27 cellular contexts compared by ENCODE assay signal in genomic region chr6:167722634-167723309, GRCh38.
DNase-seq lines count a peak whose midpoint lies in the region; ATAC-seq and TF ChIP-seq lines count a peak whose summit lies in the region.
"Had no signal": no experiment of that assay in that cellular context is flagged by ENCODE, and none has a peak within 500 bp of the region (broad histone marks: within the 10 kb centered on the region; RNA-seq: fewer than 3 reads in every experiment).

No MANE protein-coding gene starts in this region.

- no peak overlapping the region for H3K9ac ChIP-seq in smooth muscle cell (ENCODE audit: low read depth)

- no peaks in the 10 kb centered on the region for H3K4me1 Mint-ChIP-seq in activated CD4-positive, alpha-beta memory T cell treated with anti-CD3 and anti-CD28 coated beads, Interleukin-2, amount 10 ng/mL, durations not matched to agents 7 days and 5 days
- no peaks in the 10 kb centered on the region for H3K4me1 Mint-ChIP-seq in activated CD4-positive, alpha-beta memory T cell treated with anti-CD3 and anti-CD28 coated beads for 36 hours (ENCODE audit: low read depth)
- H3K4me1 Mint-ChIP-seq: mesothelial cell of epicardium had no signal

- no peaks in the 10 kb centered on the region for H3K79me2 ChIP-seq in smooth muscle cell (ENCODE audit: low read depth)

- intact Hi-C loops in activated CD4-positive, alpha-beta memory T cell treated with anti-CD3 and anti-CD28 coated beads for 36 hours (cut with micrococcal nuclease), result no loop called here
- intact Hi-C loops in stomach (cut with DNase I; ENCODE audit: low total_unique reads), result no loop called here

- no peaks in the 10 kb centered on the region for H3K9me3 Mint-ChIP-seq in activated CD4-positive, alpha-beta memory T cell treated with anti-CD3 and anti-CD28 coated beads, Interleukin-2, amount 10 ng/mL, durations not matched to agents 7 days and 5 days
- peaks cover 7% of the 10 kb centered on the region for H3K9me3 Mint-ChIP-seq in activated CD4-positive, alpha-beta memory T cell treated with anti-CD3 and anti-CD28 coated beads for 36 hours

- H3K9me3 ChIP-seq in stomach (peaks cover 0 to 14% (median 6%) of the 10 kb centered on the region in 4 donors), smooth muscle cell (replicated peaks; ENCODE audit: low read depth) (no peaks in the 10 kb centered on the region)
- H3K9me3 ChIP-seq: colonic mucosa, neutrophil, right lobe of liver, transverse colon had no signal

- TF ChIP-seq CTCF in stomach (IDR thresholded peaks at IDR 0.05) (no peak), smooth muscle cell (IDR thresholded peaks at IDR 0.05; ENCODE audit: borderline replicate concordance, insufficient read depth, poor library complexity, severe bottlenecking) (no peak)

- H3K36me3 ChIP-seq in stomach, result no peaks in the 10 kb centered on the region
- H3K36me3 ChIP-seq in smooth muscle cell (ENCODE audit: low read depth), result no peaks in the 10 kb centered on the region
- H3K36me3 ChIP-seq: ascending aorta, colonic mucosa, left lung, neutrophil, right lobe of liver, transverse colon had no signal

- no peak overlapping the region for H3K4me3 Mint-ChIP-seq in activated CD4-positive, alpha-beta memory T cell treated with anti-CD3 and anti-CD28 coated beads, Interleukin-2, amount 10 ng/mL, durations not matched to agents 7 days and 5 days
- H3K4me3 Mint-ChIP-seq in activated CD4-positive, alpha-beta memory T cell treated with anti-CD3 and anti-CD28 coated beads for 36 hours, result no peak overlapping the region
- H3K4me3 Mint-ChIP-seq: activated CD8-positive, alpha-beta T cell treated with anti-CD3 and anti-CD28 coated beads, Interleukin-2, amount 10 ng/mL, durations not matched to agents 7 days and 5 days; CD4-positive, alpha-beta T cell; mesothelial cell of epicardium; naive B cell had no signal

- CTCF ChIA-PET in activated CD4-positive, alpha-beta memory T cell treated with anti-CD3 and anti-CD28 coated beads, Interleukin-2, amount 10 ng/mL, durations not matched to agents 7 days and 5 days (lab: Charles Lee), result no interaction called here
- CTCF ChIA-PET in activated CD4-positive, alpha-beta memory T cell treated with anti-CD3 and anti-CD28 coated beads for 36 hours (lab: Charles Lee), result no interaction called here

- peaks cover 0 to 15% (median 0%) of the 10 kb centered on the region in 3 donors for H3K27me3 ChIP-seq in stomach
- H3K27me3 ChIP-seq in smooth muscle cell (ENCODE audit: low read depth), result no peaks in the 10 kb centered on the region
- H3K27me3 ChIP-seq: ascending aorta, colonic mucosa, left lung, right lobe of liver, transverse colon had no signal

- POLR2A ChIA-PET in activated CD4-positive, alpha-beta memory T cell treated with anti-CD3 and anti-CD28 coated beads, Interleukin-2, amount 10 ng/mL, durations not matched to agents 7 days and 5 days (lab: Charles Lee), result no interaction called here
- POLR2A ChIA-PET in activated CD4-positive, alpha-beta memory T cell treated with anti-CD3 and anti-CD28 coated beads for 36 hours (lab: Charles Lee), result no interaction called here

- H3K4me3 ChIP-seq in stomach, result no peak overlapping the region
- H3K4me3 ChIP-seq in smooth muscle cell, result no peak overlapping the region
- H3K4me3 ChIP-seq: ascending aorta, colonic mucosa, left lung, PC-9, right lobe of liver, transverse colon had no signal

- no peak for TF ChIP-seq POLR2A in stomach (IDR thresholded peaks at IDR 0.05)

- H2AFZ ChIP-seq in smooth muscle cell (ENCODE audit: low read depth), result no peak overlapping the region
- H2AFZ ChIP-seq: PC-9 had no signal

- no peaks in the 10 kb centered on the region for H4K20me1 ChIP-seq in smooth muscle cell (ENCODE audit: low read depth)

- H3K4me2 ChIP-seq in smooth muscle cell, result no peak overlapping the region
- H3K4me2 ChIP-seq: PC-9 had no signal

- H3K4me1 ChIP-seq in stomach (no peaks in the 10 kb centered on the region), smooth muscle cell (ENCODE audit: low read depth) (no peaks in the 10 kb centered on the region)
- H3K4me1 ChIP-seq: ascending aorta, colonic mucosa, left lung, right lobe of liver, transverse colon had no signal

- H3K27me3 Mint-ChIP-seq in activated CD4-positive, alpha-beta memory T cell treated with anti-CD3 and anti-CD28 coated beads, Interleukin-2, amount 10 ng/mL, durations not matched to agents 7 days and 5 days, result peaks cover 26% of the 10 kb centered on the region
- peaks cover 29% of the 10 kb centered on the region for H3K27me3 Mint-ChIP-seq in activated CD4-positive, alpha-beta memory T cell treated with anti-CD3 and anti-CD28 coated beads for 36 hours
- H3K27me3 Mint-ChIP-seq: progenitor cell of endocrine pancreas had no signal

- no peaks in the 10 kb centered on the region for H3F3A ChIP-seq in smooth muscle cell (ENCODE audit: low read depth)

- peak; percentile 11 for DNase-seq in activated CD4-positive, alpha-beta memory T cell treated with anti-CD3 and anti-CD28 coated beads, Interleukin-2, amount 10 ng/mL, durations not matched to agents 7 days and 5 days
- DNase-seq in activated CD4-positive, alpha-beta memory T cell treated with anti-CD3 and anti-CD28 coated beads for 36 hours, result no peak
- DNase-seq in MV-4-11 (lab: John Stamatoyannopoulos, UW), result peak; percentile 21
- DNase-seq in islet precursor cell, result peak; percentile 54
- peak; percentile 16 for DNase-seq in stomach
- DNase-seq in DMS153 treated with DMSO at 0.1 percent for 48 hours (lab: John Stamatoyannopoulos, UW; ENCODE audit: unreplicated experiment), result no peak
- DNase-seq in smooth muscle cell (lab: John Stamatoyannopoulos, UW; ENCODE audit: unreplicated experiment), result no peak
- DNase-seq: activated CD8-positive, alpha-beta T cell treated with anti-CD3 and anti-CD28 coated beads, Interleukin-2, amount 10 ng/mL, durations not matched to agents 7 days and 5 days; activated T-cell treated with anti-CD3 and anti-CD28 coated beads, Interleukin-2, amount 50 U/mL, for 1 hour; CD4-positive, alpha-beta T cell; colonic mucosa; effector CD8-positive, alpha-beta T cell; left lung; naive B cell; NCI-H2029; NCI-H526; NK-92 treated with Interleukin-12 subunit alpha and Interleukin-12 subunit beta, amount 100 ng/mL, for 24 hours; PC-9; stimulated activated CD4-positive, alpha-beta T cell treated with anti-CD3 and anti-CD28 coated beads, Interleukin-4, amount 100 ng/mL, for 24 hours; transverse colon had no signal

- no peak overlapping the region for H3K27ac Mint-ChIP-seq in activated CD4-positive, alpha-beta memory T cell treated with anti-CD3 and anti-CD28 coated beads, Interleukin-2, amount 10 ng/mL, durations not matched to agents 7 days and 5 days
- H3K27ac Mint-ChIP-seq in activated CD4-positive, alpha-beta memory T cell treated with anti-CD3 and anti-CD28 coated beads for 36 hours, result no peak overlapping the region
- H3K27ac Mint-ChIP-seq: activated CD8-positive, alpha-beta T cell treated with anti-CD3 and anti-CD28 coated beads, Interleukin-2, amount 10 ng/mL, durations not matched to agents 7 days and 5 days; CD4-positive, alpha-beta T cell; mesothelial cell of epicardium; naive B cell; progenitor cell of endocrine pancreas had no signal

- TF ChIP-seq EP300 in stomach (IDR thresholded peaks at IDR 0.05), result no peak

- ATAC-seq in HG03521 (IDR thresholded peaks at IDR 0.05; ENCODE audit: unreplicated experiment), result no peak
- ATAC-seq: activated CD8-positive, alpha-beta T cell treated with anti-CD3 and anti-CD28 coated beads, Interleukin-2, amount 10 ng/mL, durations not matched to agents 7 days and 5 days; left lung had no signal

- 61 to 75% (median 68%) methylated on average over 15 to 21 of the region's 21 CpGs for WGBS in stomach, 5 donors
- 92% methylated on average over 21 of the region's 21 CpGs for WGBS in smooth muscle cell (ENCODE audit: low lambda C conversion rate)

- no peaks in the 10 kb centered on the region for H3K36me3 Mint-ChIP-seq in activated CD4-positive, alpha-beta memory T cell treated with anti-CD3 and anti-CD28 coated beads, Interleukin-2, amount 10 ng/mL, durations not matched to agents 7 days and 5 days (ENCODE audit: low read depth)
- no peaks in the 10 kb centered on the region for H3K36me3 Mint-ChIP-seq in activated CD4-positive, alpha-beta memory T cell treated with anti-CD3 and anti-CD28 coated beads for 36 hours
- H3K36me3 Mint-ChIP-seq: mesothelial cell of epicardium, naive B cell had no signal

- H3K27ac ChIP-seq in stomach (no peak overlapping the region), smooth muscle cell (ENCODE audit: low read depth) (no peak overlapping the region)
- H3K27ac ChIP-seq: ascending aorta, colonic mucosa, epithelial cell of prostate, left lung, neutrophil, PC-9, right lobe of liver, transverse colon had no signal

Comparison
In these comparisons a context has a peak if more than half of its experiments do, and no peak if none do; other contexts are left out.
1. DNase-seq: peak in activated CD4-positive, alpha-beta memory T cell treated with anti-CD3 and anti-CD28 coated beads, Interleukin-2, amount 10 ng/mL, durations not matched to agents 7 days and 5 days (single experiment), MV-4-11 (single experiment), islet precursor cell (single experiment) and stomach (single experiment); none in activated CD4-positive, alpha-beta memory T cell treated with anti-CD3 and anti-CD28 coated beads for 36 hours (single experiment), DMS153 treated with DMSO at 0.1 percent for 48 hours (single experiment) and smooth muscle cell (single experiment).